8 cellular contexts compared by ENCODE assay signal in genomic region chr20:18287915-18288747, GRCh38. TPM values are rescaled to one million over a fixed set of nuclear protein-coding genes. Genes with fewer than 3 reads are reported as not detected.
DNase-seq lines count a peak whose midpoint lies in the region; ATAC-seq and TF ChIP-seq lines count a peak whose summit lies in the region.

Gene ZNF133 (plus strand): TSS chr20:18288527. CDS start chr20:18305687, 17,160 bp downstream.

- H3K27me3 ChIP-seq in upper lobe of left lung: no peaks in the 10 kb centered on the region

- peak in 3 of 4 donors; percentile 41 to 90 (median 41) for TF ChIP-seq POLR2A in upper lobe of left lung (IDR thresholded peaks at IDR 0.05)

- H3K36me3 ChIP-seq in upper lobe of left lung: peaks cover 0 to 12% (median 3%) of the 10 kb centered on the region in 4 donors

- ATAC-seq in HG02870 (IDR thresholded peaks at IDR 0.05; ENCODE audit: unreplicated experiment): peak; percentile 98
- peak; percentile 95 to 97 (median 96) for ATAC-seq in T-cell (replicated peaks in 1 of 4)
- peak; percentile 98 to 99 for ATAC-seq in left cardiac atrium
- peak; percentile 98 to 99 for ATAC-seq in upper lobe of left lung (ENCODE audit: low FRiP score in 2 of 2)

- intact Hi-C loops in left cardiac atrium (cut with DNase I): loop anchor here in 1 of 2 donors (5.0 to 10.0 kb wide), 2 partner anchors 151 to 783 kb away; partner anchors contain the start of genes KAT14 and PET117
- intact Hi-C loops in posterior vena cava (cut with DNase I): no loop called here

- TF ChIP-seq EP300 in upper lobe of left lung (IDR thresholded peaks at IDR 0.05): no peak

- DNase-seq in GM13977 (ENCODE audit: low spot score) (peak; percentile 89), NCI-H146 (lab: John Stamatoyannopoulos, UW) (peak; percentile 96), T-cell (peak; percentile 90 to 99 (median 96)), amniotic stem cell (lab: John Stamatoyannopoulos, UW) (peak; percentile 83), left cardiac atrium (peak; percentile 97), posterior vena cava (ENCODE audit: low spot score) (peak; percentile 99), upper lobe of left lung (peak; percentile 96 to 100)

- 0% methylated on average over 30 to 61 of the region's 63 CpGs for WGBS in upper lobe of left lung, 2 donors

- in situ Hi-C loops in GM13977 (cut with MboI; ENCODE audit: low pct_unique_long_range_greater_than_20kb, low sequenced_read_pairs, unreplicated experiment): loop anchor here (25.0 kb wide), 1 partner anchor 776 kb away; no protein-coding TSS in a partner anchor

- CTCF ChIA-PET in T-cell (lab: Charles Lee): interaction anchor here in 1 of 2 donors (0.5 to 1.7 kb wide), 6 partner anchors 150 to 606 kb away, joined by 3 to 10 read pairs (median 4); partner anchors contain the start of genes DZANK1, KAT14, PET117 and POLR3F

- peaks cover 27 to 46% (median 27%) of the 10 kb centered on the region in 3 donors for H3K4me1 Mint-ChIP-seq in T-cell

- peaks cover 3 to 20% (median 17%) of the 10 kb centered on the region in 4 donors for H3K4me1 ChIP-seq in upper lobe of left lung

- TF ChIP-seq CTCF in GM13977 (IDR thresholded peaks at IDR 0.05; ENCODE audit: extremely low read depth, insufficient read depth, missing control alignments) (peak; percentile 14), upper lobe of left lung (IDR thresholded peaks at IDR 0.05) (peak in 2 of 6 experiments; percentile 10 to 17)

- peaks cover 7 to 21% (median 15%) of the 10 kb centered on the region in 4 donors for H3K9me3 ChIP-seq in upper lobe of left lung

- H3K4me3 ChIP-seq in upper lobe of left lung: peak within 1 kb of the TSS; percentile 81 to 93 (median 84)

- peaks cover 11 to 21% (median 13%) of the 10 kb centered on the region in 3 donors for H3K9me3 Mint-ChIP-seq in T-cell

- H3K27ac Mint-ChIP-seq in T-cell: peak within 1 kb of the TSS; percentile 97 to 100

- POLR2A ChIA-PET in T-cell (lab: Charles Lee): interaction anchor here in 1 of 2 donors (0.7 to 1.4 kb wide), 4 partner anchors 178 to 506 kb away, joined by 3 to 11 read pairs (median 6); partner anchors contain the start of genes DZANK1, POLR3F and SEC23B

- H3K27me3 Mint-ChIP-seq in T-cell: peaks cover 16 to 25% of the 10 kb centered on the region in 2 donors

- peak within 1 kb of the TSS; percentile 96 to 99 (median 96) for H3K4me3 Mint-ChIP-seq in T-cell

- peak within 1 kb of the TSS; percentile 93 to 97 (median 94) for H3K27ac ChIP-seq in upper lobe of left lung

- H3K36me3 Mint-ChIP-seq in T-cell: peaks cover 29% of the 10 kb centered on the region

RNA-seq across cellular contexts. Expression of gene ZNF133, which starts in this region (rescaled TPM):
- total RNA-seq in T-cell (10 to 100 TPM in 2 of 5 donors, 1 to 10 TPM in 3; 6.8 to 14.6 (median 9.0) TPM), left cardiac atrium (1 to 10 TPM; 6.7 to 7.4 TPM), posterior vena cava (10 to 100 TPM in 1 of 2 donors, 1 to 10 TPM in 1; 8.6 to 12.6 TPM), upper lobe of left lung (10 to 100 TPM in 5 of 6 donors, 1 to 10 TPM in 1; 9.2 to 30.4 (median 12.8) TPM)

Comparison
In these comparisons a context has a peak if more than half of its experiments do, and no peak if none do; other contexts are left out.
1. Peak in every context shown above with its lines: DNase-seq, ATAC-seq, H3K4me3 ChIP-seq and H3K27ac ChIP-seq.